Comparison of ENCODE assay signal across 18 cellular contexts in genomic region chr3:53506110-53506762, GRCh38. TPM values are rescaled to one million over a fixed set of nuclear protein-coding genes. Genes with fewer than 3 reads are reported as not detected.
"Had no signal": no experiment of that assay in that cellular context is flagged by ENCODE, and none has a peak within 500 bp of the region (broad histone marks: within the 10 kb centered on the region; RNA-seq: fewer than 3 reads in every experiment).

No MANE protein-coding gene starts in this region.

- H3K4me3 ChIP-seq: ascending aorta, colonic mucosa, heart right ventricle, stomach, thoracic aorta had no signal

- H3K4me1 ChIP-seq: ascending aorta, colonic mucosa, heart right ventricle, stomach had no signal

- DNase-seq: activated CD4-positive, alpha-beta T cell treated with anti-CD3 and anti-CD28 coated beads for 36 hours; activated CD8-positive, alpha-beta memory T cell treated with anti-CD3 and anti-CD28 coated beads, Interleukin-2, amount 50 U/mL, for 48 hours; activated CD8-positive, alpha-beta T cell treated with anti-CD3 and anti-CD28 coated beads for 36 hours; activated naive CD4-positive, alpha-beta T cell; caudate nucleus; colonic mucosa; effector CD4-positive, alpha-beta T cell; heart right ventricle; natural killer cell; occipital lobe; stimulated activated CD4-positive, alpha-beta T cell treated with anti-CD3 and anti-CD28 coated beads, Interleukin-4, amount 100 ng/mL, for 1 hour; stomach; T-helper 9 cell; WERI-Rb-1 had no signal

- H3K36me3 ChIP-seq: ascending aorta, colonic mucosa, heart right ventricle, stomach, thoracic aorta, WERI-Rb-1 had no signal

- H3K27ac ChIP-seq: ascending aorta, colonic mucosa, heart right ventricle, thoracic aorta, WERI-Rb-1 had no signal

- H3K27me3 ChIP-seq: ascending aorta, colonic mucosa had no signal

- H3K9me3 ChIP-seq: ascending aorta, colonic mucosa, heart right ventricle, stomach, thoracic aorta had no signal

RNA-seq across cellular contexts. Expression of gene CACNA1D, which starts 11.8 kb away (rescaled TPM):
- total RNA-seq: activated CD8-positive, alpha-beta T cell treated with anti-CD3 and anti-CD28 coated beads for 36 hours; lung microvascular endothelial cell; pulmonary artery endothelial cell had no signal
